10 cellular contexts compared by ENCODE assay signal in genomic region chr4:162274354-162274753, GRCh38.
A peak's percentile ranks its signal among the peaks of the same experiment; 100 is the strongest.
DNase-seq lines count a peak whose midpoint lies in the region; ATAC-seq and TF ChIP-seq lines count a peak whose summit lies in the region.
"Had no signal": no experiment of that assay in that cellular context is flagged by ENCODE, and none has a peak within 500 bp of the region (broad histone marks: within the 10 kb centered on the region; RNA-seq: fewer than 3 reads in every experiment).

No MANE protein-coding gene starts in this region.

- H3K36me3 ChIP-seq in GM06990 (ENCODE audit: control insufficient read depth, insufficient read depth, low read length) = no peaks in the 10 kb centered on the region
- H3K36me3 ChIP-seq: tibial nerve had no signal

- peak; percentile 0 for DNase-seq in GM06990 (ENCODE audit: extremely low read depth, insufficient read length)
- peak; percentile 24 for DNase-seq in astrocyte of the hippocampus (ENCODE audit: low read depth, low spot score)
- DNase-seq in omental fat pad (ENCODE audit: low spot score) = no peak
- no peak for DNase-seq in GM13976 (ENCODE audit: low spot score)
- DNase-seq in amniotic stem cell (lab: John Stamatoyannopoulos, UW) = no peak
- DNase-seq: CD4-positive, alpha-beta memory T cell had no signal

- no peak overlapping the region for H3K4me3 ChIP-seq in GM06990 (replicated peaks; ENCODE audit: low read depth, low read length)
- H3K4me3 ChIP-seq: tibial nerve had no signal

- ATAC-seq in GM21367 (IDR thresholded peaks at IDR 0.05; ENCODE audit: unreplicated experiment) (peak; percentile 77), HG03280 (IDR thresholded peaks at IDR 0.05; ENCODE audit: unreplicated experiment) (peak; percentile 58), GM18873 (IDR thresholded peaks at IDR 0.05; ENCODE audit: low FRiP score, unreplicated experiment) (no peak), omental fat pad (ENCODE audit: low FRiP score) (no peak)

- H3K27me3 ChIP-seq in GM06990 (replicated peaks; ENCODE audit: control insufficient read depth, insufficient read depth, low read length) = no peaks in the 10 kb centered on the region
- H3K27me3 ChIP-seq: tibial nerve had no signal

- in situ Hi-C loops in GM13976 (cut with MboI; ENCODE audit: low sequenced_read_pairs, unreplicated experiment) = no loop called here

- no peak for TF ChIP-seq CTCF in GM06990 (IDR thresholded peaks at IDR 0.05; ENCODE audit: insufficient read depth, low read length, poor library complexity, severe bottlenecking)
- TF ChIP-seq CTCF in omental fat pad (IDR thresholded peaks at IDR 0.05) = no peak
- no peak for TF ChIP-seq CTCF in GM13976 (IDR thresholded peaks at IDR 0.05; ENCODE audit: borderline replicate concordance, control extremely low read depth, extremely low read depth, insufficient read depth, missing control alignments)

Comparison
In these comparisons a context has a peak if more than half of its experiments do, and no peak if none do; other contexts are left out.
1. DNase-seq: peak in GM06990 (single experiment) and astrocyte of the hippocampus (single experiment); none in omental fat pad (single experiment), GM13976 (single experiment) and amniotic stem cell (single experiment).
2. ATAC-seq: peak in GM21367 (single experiment) and HG03280 (single experiment); none in GM18873 (single experiment) and omental fat pad (single experiment).